ENCODE assay signal across 15 cellular contexts in genomic region chr9:129720181-129720864, GRCh38. TPM values are rescaled to one million over a fixed set of nuclear protein-coding genes. Genes with fewer than 3 reads are reported as not detected.
DNase-seq lines count a peak whose midpoint lies in the region; ATAC-seq and TF ChIP-seq lines count a peak whose summit lies in the region.
"Had no signal": no experiment of that assay in that cellular context is flagged by ENCODE, and none has a peak within 500 bp of the region (broad histone marks: within the 10 kb centered on the region; RNA-seq: fewer than 3 reads in every experiment).

No MANE protein-coding gene starts in this region.

- no TSS peak for BruUV-seq in HCT116 (replicated peaks; lab: Mats Ljungman, UMichigan)

- CTCF ChIA-PET in HCT116 (lab: Charles Lee): interaction anchor here (0.9 to 2.6 kb wide), 2 partner anchors 17 to 22 kb away, joined by 3 to 8 read pairs; no protein-coding TSS in a partner anchor
- CTCF ChIA-PET in WTC11 (lab: Charles Lee): interaction anchor here (0.5 to 3.9 kb wide), 32 partner anchors 8 to 623 kb away, joined by 3 to 43 read pairs (median 6); partner anchors contain the start of genes NTMT1, PTGES and TOR1B

- no peak for TF ChIP-seq POLR2A in HCT116 (IDR thresholded peaks at IDR 0.05; ENCODE audit: borderline replicate concordance, extremely low read depth, insufficient read depth, insufficient read length)

- no peaks in the 10 kb centered on the region for H3K36me3 Mint-ChIP-seq in WTC11
- H3K36me3 Mint-ChIP-seq: memory B cell had no signal

- H3K4me3 Mint-ChIP-seq in WTC11: no peak overlapping the region
- H3K4me3 Mint-ChIP-seq: memory B cell had no signal

- intact Hi-C loops in HCT116 (cut with micrococcal nuclease): loop anchor here (10.0 kb wide), 1 partner anchor 374 kb away; no protein-coding TSS in a partner anchor

- H3K36me3 ChIP-seq in BE2C: no peaks in the 10 kb centered on the region
- no peaks in the 10 kb centered on the region for H3K36me3 ChIP-seq in HCT116 (ENCODE audit: control insufficient read depth in 1 of 2, insufficient read depth in 2 of 2, low read length in 2 of 2)
- H3K36me3 ChIP-seq in kidney epithelial cell (ENCODE audit: control insufficient read depth, insufficient read depth, low read length): no peaks in the 10 kb centered on the region
- H3K36me3 ChIP-seq: gastroesophageal sphincter had no signal

- TF ChIP-seq CTCF in BE2C (IDR thresholded peaks at IDR 0.05; ENCODE audit: low read depth, low read length) (peak; percentile 51), HCT116 (IDR thresholded peaks at IDR 0.05 in 2 of 3, conservative IDR thresholded peaks at IDR 0.05 in 1 of 3; ENCODE audit: borderline replicate concordance in 1 of 3, insufficient read depth in 1 of 3, low read depth in 2 of 3, low read length in 2 of 3) (peak in 2 of 3 experiments; percentile 57 to 62; a peak in 4 of 6 replicates), WTC11 (IDR thresholded peaks at IDR 0.05) (peak; percentile 68), kidney epithelial cell (IDR thresholded peaks at IDR 0.05; ENCODE audit: insufficient read depth, low read length, poor library complexity, severe bottlenecking) (peak; percentile 58)

- H3K79me2 ChIP-seq in HCT116 (ENCODE audit: insufficient read depth, low read length): no peaks in the 10 kb centered on the region

- no peak overlapping the region for H3K27ac Mint-ChIP-seq in WTC11
- H3K27ac Mint-ChIP-seq: memory B cell had no signal

- no peak overlapping the region for H2AFZ ChIP-seq in HCT116 (ENCODE audit: low read depth, low read length, poor library complexity, severe bottlenecking)

- H4K20me1 ChIP-seq in HCT116 (ENCODE audit: insufficient read depth): no peaks in the 10 kb centered on the region

- peak; percentile 18; the same call in 1 of the 2 replicates for TF ChIP-seq RAD21 in HCT116 (IDR thresholded peaks at IDR 0.05; ENCODE audit: low read depth)

- H3K9ac ChIP-seq in HCT116 (ENCODE audit: low read length): no peak overlapping the region

- no peaks in the 10 kb centered on the region for H3K9me2 ChIP-seq in HCT116 (ENCODE audit: insufficient read depth)

- H3K9me3 ChIP-seq in BE2C (no peaks in the 10 kb centered on the region), HCT116 (ENCODE audit: control insufficient read depth in 1 of 2, insufficient read depth in 1 of 2, low read depth in 1 of 2, low read length in 2 of 2) (no peaks in the 10 kb centered on the region)
- H3K9me3 ChIP-seq: gastroesophageal sphincter had no signal

- DNase-seq in BE2C (peak; percentile 56), HCT116 (ENCODE audit: low read depth, low spot score) (no peak), WTC11 (ENCODE audit: low spot score) (peak; percentile 85), kidney epithelial cell (ENCODE audit: low read depth) (no peak), NCI-H2107 treated with DMSO at 0.1 percent for 48 hours (lab: John Stamatoyannopoulos, UW; ENCODE audit: unreplicated experiment) (no peak), cortex of kidney (lab: John Stamatoyannopoulos, UW) (no peak)
- no peak for DNase-seq in central memory CD4-positive, alpha-beta T cell
- DNase-seq: activated gamma-delta T cell treated with Interleukin-2 at 50 U/mL for 16 hours, KBM-7 had no signal

- H3K27ac ChIP-seq in HCT116 (ENCODE audit: low read depth, low read length): no peak overlapping the region
- H3K27ac ChIP-seq: gastroesophageal sphincter, SK-N-MC had no signal

- ATAC-seq in HCT116 (peak; percentile 72), WTC11 (peak; percentile 91), HG02870 (IDR thresholded peaks at IDR 0.05; ENCODE audit: unreplicated experiment) (no peak)
- ATAC-seq: activated CD4-positive, CD25-positive, alpha-beta regulatory T cell treated with anti-CD3 and anti-CD28 coated beads, Interleukin-2, amount 50 U/mL, for 24 hours; gastroesophageal sphincter had no signal

- H3K4me1 ChIP-seq in BE2C (no peaks in the 10 kb centered on the region), HCT116 (ENCODE audit: control insufficient read depth in 1 of 2, insufficient read depth in 2 of 2, low read length in 2 of 2) (no peaks in the 10 kb centered on the region)

- H3K4me1 Mint-ChIP-seq in WTC11: no peaks in the 10 kb centered on the region
- H3K4me1 Mint-ChIP-seq: memory B cell had no signal

- H3K4me3 ChIP-seq in BE2C (ENCODE audit: low read depth, low read length) (no peak overlapping the region), HCT116 (replicated peaks in 1 of 2; ENCODE audit: low read depth in 1 of 2, low read length in 2 of 2) (no peak overlapping the region), kidney epithelial cell (ENCODE audit: low read depth, low read length) (no peak overlapping the region)
- H3K4me3 ChIP-seq: gastroesophageal sphincter, SK-N-MC had no signal

- H3K27me3 ChIP-seq in BE2C: no peaks in the 10 kb centered on the region
- no peaks in the 10 kb centered on the region for H3K27me3 ChIP-seq in HCT116 (ENCODE audit: insufficient read depth, low read length)
- H3K27me3 ChIP-seq in kidney epithelial cell (ENCODE audit: control insufficient read depth, insufficient read depth, low read length): peaks cover 10% of the 10 kb centered on the region
- H3K27me3 ChIP-seq: gastroesophageal sphincter had no signal

- H3K9me3 Mint-ChIP-seq in WTC11: no peaks in the 10 kb centered on the region
- H3K9me3 Mint-ChIP-seq: memory B cell had no signal

- RAD21 ChIA-PET in HCT116 (lab: Charles Lee; ENCODE audit: low non-redundant PET in 1 of 2, low total read pairs in 2 of 2, uncharacterized antibody in 2 of 2, unreplicated experiment in 2 of 2): no interaction called here

- peaks cover 3% of the 10 kb centered on the region; the same call in 1 of the 2 replicates for H3K27me3 Mint-ChIP-seq in WTC11 (ENCODE audit: low read depth)

- no peak overlapping the region for H3K4me2 ChIP-seq in HCT116 (ENCODE audit: low read length)

- POLR2A ChIA-PET in HCT116 (lab: Charles Lee): no interaction called here
- POLR2A ChIA-PET in WTC11 (lab: Charles Lee): no interaction called here

TF ChIP-seq in HCT116, 20 proteins besides CTCF, POLR2A, EP300 and RAD21:
- TF ChIP-seq ATF3 (IDR thresholded peaks at IDR 0.05) (no peak), EZH2phosphoT487 (IDR thresholded peaks at IDR 0.05; ENCODE audit: borderline replicate concordance) (no peak), YY1 (IDR thresholded peaks at IDR 0.05; ENCODE audit: extremely low read depth, insufficient replicate concordance, low read depth, low read length) (no peak), TCF7L2 (IDR thresholded peaks at IDR 0.05; ENCODE audit: borderline replicate concordance, extremely low read depth, insufficient read depth, insufficient read length) (no peak)

TF ChIP-seq in WTC11, 78 proteins besides CTCF, POLR2A, EP300 and RAD21:
- TF ChIP-seq MAX (CRISPR knock-in tag; IDR thresholded peaks at IDR 0.05): peak; percentile 30; the same call in 1 of the 2 replicates
- TF ChIP-seq ZNF219 (CRISPR knock-in tag; IDR thresholded peaks at IDR 0.05; ENCODE audit: borderline replicate concordance): no peak
- peak; percentile 2; the same call in 1 of the 2 replicates for TF ChIP-seq ZNF396 (CRISPR knock-in tag; IDR thresholded peaks at IDR 0.05; ENCODE audit: borderline replicate concordance)
- TF ChIP-seq, protein P1, sequence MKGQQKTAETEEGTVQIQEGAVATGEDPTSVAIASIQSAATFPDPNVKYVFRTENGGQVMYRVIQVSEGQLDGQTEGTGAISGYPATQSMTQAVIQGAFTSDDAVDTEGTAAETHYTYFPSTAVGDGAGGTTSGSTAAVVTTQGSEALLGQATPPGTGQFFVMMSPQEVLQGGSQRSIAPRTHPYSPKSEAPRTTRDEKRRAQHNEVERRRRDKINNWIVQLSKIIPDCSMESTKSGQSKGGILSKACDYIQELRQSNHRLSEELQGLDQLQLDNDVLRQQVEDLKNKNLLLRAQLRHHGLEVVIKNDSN (CRISPR knock-in tag; IDR thresholded peaks at IDR 0.05): 0 out of 2 replicates have a peak, but pooled peaks have one; percentile 15
- TF ChIP-seq RORB (CRISPR knock-in tag; IDR thresholded peaks at IDR 0.05): no peak
- TF ChIP-seq FOXK1 (CRISPR knock-in tag; IDR thresholded peaks at IDR 0.05): 0 out of 2 replicates have a peak, but pooled peaks have one; percentile 16
- peak; percentile 81; the same call in 1 of the 2 replicates for TF ChIP-seq GTF2I (CRISPR knock-in tag; conservative IDR thresholded peaks at IDR 0.05)
TF ChIP-seq in WTC11: peak in this region for 5.

RNA-seq across cellular contexts. Expression of gene PTGES, which starts 32.5 kb away (rescaled TPM):
- polyA plus RNA-seq in BE2C (2012; ENCODE audit: insufficient read depth, insufficient read length, low read depth): 1.4 TPM
- total RNA-seq in HCT116 (2021; ENCODE audit: unreplicated experiment) (17.2 TPM), WTC11 (2021) (2.5 to 4.4 TPM (median 3.2 TPM) in 3 replicates), kidney epithelial cell (37.9 and 39.5 TPM in 2 replicates)
- polyA plus RNA-seq in HCT116 (2012): 16.8 and 19.0 TPM in 2 replicates

RNA-seq across cellular contexts. Expression of gene PRRX2, which starts 54.9 kb away (rescaled TPM):
- polyA plus RNA-seq in BE2C (2012; ENCODE audit: insufficient read depth, insufficient read length, low read depth): not detected
- 25.5 TPM for total RNA-seq in HCT116 (2021; ENCODE audit: unreplicated experiment)
- polyA plus RNA-seq in HCT116 (2012): 12.7 and 17.1 TPM in 2 replicates
- total RNA-seq in WTC11 (2021): 6.9 to 10.7 TPM (median 8.2 TPM) in 3 replicates
- 0.27 TPM in 1 of 2 replicates, not detected in the other for total RNA-seq in kidney epithelial cell
- total RNA-seq: cerebellum had no signal

Comparison
In these comparisons a context has a peak if more than half of its experiments do, and no peak if none do; other contexts are left out.
1. DNase-seq: peak in BE2C (single experiment) and WTC11 (single experiment); none in HCT116 (single experiment), kidney epithelial cell (single experiment), NCI-H2107 treated with DMSO at 0.1 percent for 48 hours (single experiment), cortex of kidney (single experiment) and central memory CD4-positive, alpha-beta T cell (single experiment).
2. Peak in every context shown above with its lines, with median percentiles within 50 percentile points of each other: CTCF ChIP-seq.